In the genomic region with DNA sequence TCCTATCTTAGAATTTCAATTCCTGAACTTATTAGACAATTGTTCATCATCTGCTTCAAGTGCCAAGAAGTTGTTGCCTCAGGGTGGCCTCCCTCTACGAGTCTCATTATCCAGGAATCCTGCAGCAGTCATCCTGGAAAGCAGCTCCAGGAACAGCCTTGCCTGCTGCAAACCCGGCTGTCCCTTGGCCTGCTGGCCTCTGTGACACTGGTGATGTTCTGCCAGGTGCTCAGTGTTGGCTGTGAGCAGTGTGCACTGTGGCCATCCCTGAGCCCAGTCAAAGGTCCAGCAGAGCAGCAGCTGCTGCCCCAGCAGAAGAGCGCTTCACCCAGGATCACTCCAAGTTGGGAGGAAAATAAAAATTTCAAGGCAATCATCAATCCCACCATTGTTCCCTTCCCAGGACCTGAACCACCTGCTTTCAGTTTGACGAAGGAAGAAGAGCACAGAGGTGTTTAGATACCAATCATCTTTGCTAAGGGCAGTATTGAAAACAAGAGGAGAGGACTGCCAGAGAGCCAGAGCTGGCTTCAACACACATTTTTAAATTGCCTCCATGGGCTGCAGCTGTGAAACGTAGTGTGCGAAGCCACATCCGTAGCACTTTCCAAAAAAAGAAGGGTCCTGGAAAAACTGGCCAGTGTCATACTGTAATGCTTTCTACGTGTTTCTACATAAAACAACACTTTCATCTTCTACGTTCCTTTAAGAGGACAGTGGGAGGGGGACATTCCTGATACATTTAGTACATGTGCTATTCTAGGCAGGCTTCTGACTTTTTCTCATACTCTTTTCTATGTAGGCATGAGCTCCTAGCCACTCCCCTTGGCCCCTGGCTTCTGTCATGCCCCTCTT, we compare ENCODE assay signal across 12 cellular contexts. TPM values are rescaled to one million over a fixed set of nuclear protein-coding genes. Genes with fewer than 3 reads are reported as not detected.
DNase-seq lines count a peak whose midpoint lies in the region; ATAC-seq, FAIRE-seq and TF ChIP-seq lines count a peak whose summit lies in the region.
"Had no signal": no experiment of that assay in that cellular context is flagged by ENCODE, and none has a peak within 500 bp of the region (broad histone marks: within the 10 kb centered on the region; RNA-seq: fewer than 3 reads in every experiment).

No MANE protein-coding gene starts in this region.

- ATAC-seq in Right ventricle myocardium inferior (peak; percentile 46), HepG2 (peak; percentile 55)
- no peak for ATAC-seq in stimulated activated memory B cell treated with anti-CD40 and anti-IgM and Interleukin-4, amounts not matched to agents 10 μg/mL and 1 μg/mL and 100 μg/mL, for 72 hours
- ATAC-seq: stimulated activated naive CD8-positive, alpha-beta T cell treated with anti-CD3 and anti-CD28 coated beads, Interleukin-15, amount 100 ng/mL, for 72 hours had no signal

- H3K27me3 Mint-ChIP-seq in stimulated activated memory B cell treated with anti-CD40 and anti-IgM and Interleukin-4, amounts not matched to agents 10 μg/mL and 1 μg/mL and 100 μg/mL, for 72 hours: no peaks in the 10 kb centered on the region

- H3K9me3 ChIP-seq in left ventricle myocardium inferior (replicated peaks): no peaks in the 10 kb centered on the region
- no peaks in the 10 kb centered on the region for H3K9me3 ChIP-seq in HepG2 (ENCODE audit: low read length)
- H3K9me3 ChIP-seq in vagina: no peaks in the 10 kb centered on the region

- H3K36me3 ChIP-seq in left ventricle myocardium inferior (no peaks in the 10 kb centered on the region), HepG2 (replicated peaks in 1 of 2; ENCODE audit: control insufficient read depth in 1 of 2, insufficient read depth in 2 of 2, low read length in 2 of 2) (no peaks in the 10 kb centered on the region), vagina (no peaks in the 10 kb centered on the region)

- H3K27ac Mint-ChIP-seq in stimulated activated memory B cell treated with anti-CD40 and anti-IgM and Interleukin-4, amounts not matched to agents 10 μg/mL and 1 μg/mL and 100 μg/mL, for 72 hours: no peak overlapping the region
- H3K27ac Mint-ChIP-seq: stimulated activated naive CD8-positive, alpha-beta T cell treated with anti-CD3 and anti-CD28 coated beads, Interleukin-15, amount 100 ng/mL, for 72 hours; T-helper 1 cell treated with Interleukin-12 subunit alpha and Interleukin-12 subunit beta and Interleukin-4 antibody, amounts not matched to agents 30 μg/mL and 1 μg/mL, for 36 hours had no signal

- H3K4me3 ChIP-seq in left ventricle myocardium inferior: no peak overlapping the region
- H3K4me3 ChIP-seq in choroid plexus epithelial cell (ENCODE audit: low read depth, low read length): no peak overlapping the region
- no peak overlapping the region; a peak in 1 of 6 replicates for H3K4me3 ChIP-seq in HepG2 (replicated peaks in 1 of 3; ENCODE audit: insufficient read depth in 1 of 3, low read depth in 2 of 3, low read length in 3 of 3)
- no peak overlapping the region for H3K4me3 ChIP-seq in vagina

- H3K4me3 Mint-ChIP-seq in stimulated activated memory B cell treated with anti-CD40 and anti-IgM and Interleukin-4, amounts not matched to agents 10 μg/mL and 1 μg/mL and 100 μg/mL, for 72 hours: no peak overlapping the region
- H3K4me3 Mint-ChIP-seq: stimulated activated naive CD8-positive, alpha-beta T cell treated with anti-CD3 and anti-CD28 coated beads, Interleukin-15, amount 100 ng/mL, for 72 hours; T-helper 1 cell treated with Interleukin-12 subunit alpha and Interleukin-12 subunit beta and Interleukin-4 antibody, amounts not matched to agents 30 μg/mL and 1 μg/mL, for 36 hours had no signal

- no peak for TF ChIP-seq RAD21 in HepG2 (CRISPR knock-in tag; IDR thresholded peaks at IDR 0.05)

- H3K4me1 ChIP-seq in left ventricle myocardium inferior: peaks cover 8% of the 10 kb centered on the region
- peaks cover 61% of the 10 kb centered on the region for H3K4me1 ChIP-seq in HepG2 (ENCODE audit: insufficient read depth, low read length)
- peaks cover 14% of the 10 kb centered on the region for H3K4me1 ChIP-seq in vagina

- TF ChIP-seq EP300 in HepG2 (IDR thresholded peaks at IDR 0.05; ENCODE audit: low read depth in 2 of 2, low read length in 2 of 2) (no peak), HepG2 (CRISPR knock-in tag; IDR thresholded peaks at IDR 0.05; ENCODE audit: borderline replicate concordance) (no peak)

- no peaks in the 10 kb centered on the region for H3K79me2 ChIP-seq in HepG2 (ENCODE audit: insufficient read depth, low read length)

- no peaks in the 10 kb centered on the region for H4K20me1 ChIP-seq in HepG2 (ENCODE audit: insufficient read depth, low read length)

- in situ Hi-C loops in HepG2 (cut with HindIII; ENCODE audit: extremely low pct_ligation_motif_present, low pct_unique_long_range_greater_than_20kb): no loop called here

- H3K27me3 ChIP-seq in left ventricle myocardium inferior (ENCODE audit: low read depth): no peaks in the 10 kb centered on the region
- H3K27me3 ChIP-seq in HepG2 (ENCODE audit: control insufficient read depth in 1 of 2, insufficient read depth in 2 of 2, low read length in 2 of 2): no peaks in the 10 kb centered on the region
- H3K27me3 ChIP-seq in vagina: no peaks in the 10 kb centered on the region

- WGBS in HepG2 (ENCODE audit: low lambda C conversion rate): 72% methylated on average over 9 of the region's 9 CpGs

- H3K9ac ChIP-seq in HepG2 (ENCODE audit: insufficient read depth, low read depth, low read length): peak overlapping the region; percentile 80; the same call in 1 of the 2 replicates

- TF ChIP-seq CTCF in left ventricle myocardium inferior (IDR thresholded peaks at IDR 0.05; ENCODE audit: borderline replicate concordance): no peak
- TF ChIP-seq CTCF in choroid plexus epithelial cell (conservative IDR thresholded peaks at IDR 0.05; ENCODE audit: low read depth, low read length): no peak
- no peak for TF ChIP-seq CTCF in HepG2 (CRISPR knock-in tag; IDR thresholded peaks at IDR 0.05)
- no peak for TF ChIP-seq CTCF in vagina (IDR thresholded peaks at IDR 0.05)

- intact Hi-C loops in Right ventricle myocardium inferior (cut with DNase I) (no loop called here), left ventricle myocardium inferior (cut with micrococcal nuclease) (no loop called here), HepG2 (cut with micrococcal nuclease; ENCODE audit: unreplicated experiment) (loop anchor here (2.0 kb wide), 3 partner anchors 35 to 91 kb away; no protein-coding TSS in a partner anchor), vagina (cut with DNase I) (no loop called here)

- DNase-seq in Right ventricle myocardium inferior (ENCODE audit: missing footprints): no peak
- DNase-seq in left ventricle myocardium inferior: no peak
- DNase-seq in choroid plexus epithelial cell (ENCODE audit: low read depth): peak; percentile 33
- DNase-seq in HepG2 (ENCODE audit: low spot score): peak; percentile 30
- peak in 1 of 2 donors; percentile 83 for DNase-seq in vagina (ENCODE audit: extremely low spot score in 2 of 2)
- no peak for DNase-seq in SKM-1 treated with dmso at 0.1 percent for 144 hours (lab: John Stamatoyannopoulos, UW; ENCODE audit: unreplicated experiment)
- no peak for DNase-seq in stimulated activated naive CD4-positive, alpha-beta T cell (lab: John Stamatoyannopoulos, UW)
- DNase-seq: MV-4-11; stimulated activated naive CD8-positive, alpha-beta T cell treated with anti-CD3 and anti-CD28 coated beads, Interleukin-15, amount 100 ng/mL, for 72 hours had no signal

- no peak overlapping the region for H3K27ac ChIP-seq in left ventricle myocardium inferior (replicated peaks)
- H3K27ac ChIP-seq in HepG2 (ENCODE audit: extremely low read length, insufficient read depth, low read length): peak overlapping the region; percentile 97
- H3K27ac ChIP-seq in vagina: peak overlapping the region; percentile 27

- H3K4me2 ChIP-seq in HepG2 (ENCODE audit: low read depth, low read length): peak overlapping the region; percentile 88

- POLR2A ChIA-PET in HepG2 (lab: Yijun Ruan, JAX): interaction anchor here (0.9 to 3.5 kb wide), 21 partner anchors 16 to 462 kb away, joined by 3 to 49 read pairs (median 11); partner anchors contain the start of gene PXDC1

- CTCF ChIA-PET in HepG2 (lab: Yijun Ruan, JAX; ENCODE audit: low intra/inter-chr PET ratio, low total read pairs): no interaction called here

- no peaks in the 10 kb centered on the region for H3K9me3 Mint-ChIP-seq in stimulated activated memory B cell treated with anti-CD40 and anti-IgM and Interleukin-4, amounts not matched to agents 10 μg/mL and 1 μg/mL and 100 μg/mL, for 72 hours
- H3K9me3 Mint-ChIP-seq: stimulated activated naive CD8-positive, alpha-beta T cell treated with anti-CD3 and anti-CD28 coated beads, Interleukin-15, amount 100 ng/mL, for 72 hours; T-helper 1 cell treated with Interleukin-12 subunit alpha and Interleukin-12 subunit beta and Interleukin-4 antibody, amounts not matched to agents 30 μg/mL and 1 μg/mL, for 36 hours had no signal

- TF ChIP-seq POLR2A in HepG2 (IDR thresholded peaks at IDR 0.05; ENCODE audit: insufficient read depth in 1 of 2, low read depth in 2 of 2, low read length in 2 of 2): no peak
- TF ChIP-seq POLR2A in vagina (IDR thresholded peaks at IDR 0.05): no peak

- no TSS peak for BruUV-seq in HepG2 (replicated peaks; lab: Mats Ljungman, UMichigan)

- H2AFZ ChIP-seq in HepG2 (ENCODE audit: low read length): no peak overlapping the region

- H3K36me3 Mint-ChIP-seq in stimulated activated memory B cell treated with anti-CD40 and anti-IgM and Interleukin-4, amounts not matched to agents 10 μg/mL and 1 μg/mL and 100 μg/mL, for 72 hours: no peaks in the 10 kb centered on the region

- H3K4me1 Mint-ChIP-seq in stimulated activated memory B cell treated with anti-CD40 and anti-IgM and Interleukin-4, amounts not matched to agents 10 μg/mL and 1 μg/mL and 100 μg/mL, for 72 hours: peaks cover 33% of the 10 kb centered on the region
- H3K4me1 Mint-ChIP-seq: stimulated activated naive CD8-positive, alpha-beta T cell treated with anti-CD3 and anti-CD28 coated beads, Interleukin-15, amount 100 ng/mL, for 72 hours had no signal

- FAIRE-seq in HepG2 (lab: Jason Lieb, UNC): no peak
- FAIRE-seq: A204.1 had no signal

RNA-seq across cellular contexts. Expression of gene FAM50B, which starts 7.2 kb away (rescaled TPM):
- 26.5 TPM for total RNA-seq in Right ventricle myocardium inferior
- 23.2 TPM for total RNA-seq in left ventricle myocardium inferior
- total RNA-seq in HepG2 (2016; rRNA removed; fragmentation: Illumina TruSeq; extraction: Trizol): not detected in 2 replicates
- not detected in 2 replicates for total RNA-seq in HepG2 (2016; cell fraction: cytosol; rRNA removed; fragmentation: Illumina TruSeq; extraction: Trizol; ENCODE audit: low read depth)
- not detected in 2 replicates for total RNA-seq in HepG2 (2016; cell fraction: insoluble cytoplasmic fraction; rRNA removed; fragmentation: Illumina TruSeq; extraction: Trizol)
- total RNA-seq in HepG2 (2016; cell fraction: membrane; rRNA removed; fragmentation: Illumina TruSeq; extraction: Trizol): not detected in 2 replicates
- not detected in 2 replicates for total RNA-seq in HepG2 (2016; cell fraction: nucleus; rRNA removed; fragmentation: Illumina TruSeq; extraction: Trizol)
- polyA plus RNA-seq in HepG2 (2011; rRNA removed): 0.05 TPM in 1 of 2 replicates, not detected in the other
- not detected in 2 replicates for polyA plus RNA-seq in HepG2 (2011; cell fraction: cytosol; rRNA removed)
- 0.07 TPM in 1 of 2 replicates, not detected in the other for polyA plus RNA-seq in HepG2 (2011; cell fraction: nucleus; rRNA removed)
- polyA plus RNA-seq in HepG2 (2012): not detected in 2 replicates
- not detected in 2 replicates for polyA plus RNA-seq in HepG2 (2016; cell fraction: cytosol; fragmentation: Illumina TruSeq; extraction: Trizol; ENCODE audit: low read depth)
- polyA plus RNA-seq in HepG2 (2016; cell fraction: insoluble cytoplasmic fraction; fragmentation: Illumina TruSeq; extraction: Trizol; ENCODE audit: low read depth): not detected in 2 replicates
- polyA plus RNA-seq in HepG2 (2016; cell fraction: membrane; fragmentation: Illumina TruSeq; extraction: Trizol; ENCODE audit: low read depth): not detected in 2 replicates
- polyA plus RNA-seq in HepG2 (2016; cell fraction: nucleus; fragmentation: Illumina TruSeq; extraction: Trizol; ENCODE audit: insufficient read depth, low read depth): not detected in 2 replicates
- 2.4 TPM in 1 of 2 replicates, not detected in the other for polyA minus RNA-seq in HepG2 (2011; rRNA and poly(A)+ RNA removed; ENCODE audit: low replicate concordance)
- not detected in 2 replicates for polyA minus RNA-seq in HepG2 (2011; cell fraction: cytosol; rRNA and poly(A)+ RNA removed)
- not detected in 2 replicates for polyA minus RNA-seq in HepG2 (2011; cell fraction: nucleus; rRNA and poly(A)+ RNA removed)
- 4.9 TPM for total RNA-seq in vagina

Comparison
In these comparisons a context has a peak if more than half of its experiments do, and no peak if none do; other contexts are left out.
1. DNase-seq: peak in choroid plexus epithelial cell (single experiment) and HepG2 (single experiment); none in Right ventricle myocardium inferior (single experiment), left ventricle myocardium inferior (single experiment), SKM-1 treated with dmso at 0.1 percent for 144 hours (single experiment) and stimulated activated naive CD4-positive, alpha-beta T cell (0 of 6).